21 cellular contexts compared by ENCODE assay signal in genomic region chr13:30520571-30520970, GRCh38. TPM values are rescaled to one million over a fixed set of nuclear protein-coding genes. Genes with fewer than 3 reads are reported as not detected.
DNase-seq lines count a peak whose midpoint lies in the region; ATAC-seq, FAIRE-seq and TF ChIP-seq lines count a peak whose summit lies in the region.
"Had no signal": no experiment of that assay in that cellular context is flagged by ENCODE, and none has a peak within 500 bp of the region (broad histone marks: within the 10 kb centered on the region; RNA-seq: fewer than 3 reads in every experiment).

No MANE protein-coding gene starts in this region.

- no peak overlapping the region for H2AFZ ChIP-seq in astrocyte (ENCODE audit: low read depth, low read length)
- H2AFZ ChIP-seq: PC-9 had no signal

- no peak overlapping the region for H3K9ac ChIP-seq in astrocyte (ENCODE audit: low read length)

- H3K9me3 ChIP-seq in astrocyte (ENCODE audit: insufficient read depth, low read depth, low read length), result no peaks in the 10 kb centered on the region
- H3K9me3 ChIP-seq: ascending aorta, prostate gland had no signal

- no peaks in the 10 kb centered on the region for H3K9me3 Mint-ChIP-seq in HFFc6
- no peaks in the 10 kb centered on the region for H3K9me3 Mint-ChIP-seq in astrocyte (ENCODE audit: unreplicated experiment)
- no peaks in the 10 kb centered on the region for H3K9me3 Mint-ChIP-seq in stimulated activated memory B cell treated with anti-CD40 and anti-IgM and Interleukin-4, amounts not matched to agents 10 μg/mL and 1 μg/mL and 100 μg/mL, for 72 hours
- H3K9me3 Mint-ChIP-seq: stimulated activated naive CD8-positive, alpha-beta T cell treated with anti-CD3 and anti-CD28 coated beads, Interleukin-15, amount 100 ng/mL, for 72 hours had no signal

- FAIRE-seq in astrocyte (lab: Jason Lieb, UNC), result no peak
- FAIRE-seq: urothelium cell line had no signal

- H3K27me3 ChIP-seq in astrocyte (ENCODE audit: insufficient read depth, low read length) (no peaks in the 10 kb centered on the region), foreskin keratinocyte (peaks cover 5% of the 10 kb centered on the region)
- H3K27me3 ChIP-seq: ascending aorta had no signal

- no peak for TF ChIP-seq CTCF in HFFc6 (IDR thresholded peaks at IDR 0.05)
- TF ChIP-seq CTCF in astrocyte (IDR thresholded peaks at IDR 0.05; ENCODE audit: insufficient read depth, low read depth, low read length), result no peak
- TF ChIP-seq CTCF in foreskin keratinocyte (conservative IDR thresholded peaks at IDR 0.05), result no peak

- DNase-seq in AG08395 (ENCODE audit: low spot score) (peak; percentile 58), HFFc6 (peak; percentile 80), astrocyte (ENCODE audit: low read depth) (peak; percentile 67), foreskin keratinocyte (peak; percentile 18 to 59), RPMI8226 (no peak), mucosa of gallbladder (ENCODE audit: low spot score) (no peak)
- DNase-seq in stimulated activated CD4-positive, alpha-beta T cell treated with anti-CD3 and anti-CD28 coated beads, Interleukin-4, amount 100 ng/mL, for 24 hours, result no peak
- DNase-seq: activated CD4-positive, CD25-positive, alpha-beta regulatory T cell; activated CD8-positive, alpha-beta memory T cell treated with anti-CD3 and anti-CD28 coated beads, Interleukin-2, amount 10 ng/mL, durations not matched to agents 7 days and 5 days; activated effector memory CD4-positive, alpha-beta T cell treated with anti-CD3 and anti-CD28 coated beads, Interleukin-2, amount 50 U/mL, for 16 hours; AML-193; Karpas-422; left ventricle myocardium superior; NCI-H187; NCI-H510A treated with DMSO at 0.1 percent for 48 hours; PC-9; stimulated activated naive CD8-positive, alpha-beta T cell treated with anti-CD3 and anti-CD28 coated beads, Interleukin-15, amount 100 ng/mL, for 72 hours had no signal

- no peak overlapping the region for H3K4me3 ChIP-seq in astrocyte (ENCODE audit: insufficient read depth, low read depth, low read length)
- H3K4me3 ChIP-seq: ascending aorta, PC-9, prostate gland had no signal

- H3K4me1 ChIP-seq in astrocyte (ENCODE audit: insufficient read depth, low read length) (no peaks in the 10 kb centered on the region), foreskin keratinocyte (no peaks in the 10 kb centered on the region)
- H3K4me1 ChIP-seq: ascending aorta, prostate gland had no signal

- no peaks in the 10 kb centered on the region for H3K36me3 Mint-ChIP-seq in HFFc6 (ENCODE audit: low read depth)
- no peaks in the 10 kb centered on the region for H3K36me3 Mint-ChIP-seq in astrocyte (ENCODE audit: low read depth, unreplicated experiment)
- H3K36me3 Mint-ChIP-seq in stimulated activated memory B cell treated with anti-CD40 and anti-IgM and Interleukin-4, amounts not matched to agents 10 μg/mL and 1 μg/mL and 100 μg/mL, for 72 hours, result no peaks in the 10 kb centered on the region
- H3K36me3 Mint-ChIP-seq: activated CD8-positive, alpha-beta memory T cell treated with anti-CD3 and anti-CD28 coated beads, Interleukin-2, amount 10 ng/mL, durations not matched to agents 7 days and 5 days had no signal

- H3K27ac ChIP-seq in astrocyte (ENCODE audit: low read depth, low read length), result no peak overlapping the region
- no peak overlapping the region for H3K27ac ChIP-seq in foreskin keratinocyte
- H3K27ac ChIP-seq: ascending aorta, PC-9, prostate gland had no signal

- H3K4me3 Mint-ChIP-seq in HFFc6 (peak overlapping the region; percentile 32; the same call in 1 of the 2 replicates), astrocyte (ENCODE audit: unreplicated experiment) (no peak overlapping the region)
- no peak overlapping the region for H3K4me3 Mint-ChIP-seq in stimulated activated memory B cell treated with anti-CD40 and anti-IgM and Interleukin-4, amounts not matched to agents 10 μg/mL and 1 μg/mL and 100 μg/mL, for 72 hours
- H3K4me3 Mint-ChIP-seq: activated CD8-positive, alpha-beta memory T cell treated with anti-CD3 and anti-CD28 coated beads, Interleukin-2, amount 10 ng/mL, durations not matched to agents 7 days and 5 days; stimulated activated naive CD8-positive, alpha-beta T cell treated with anti-CD3 and anti-CD28 coated beads, Interleukin-15, amount 100 ng/mL, for 72 hours had no signal

- ATAC-seq in foreskin keratinocyte, result peak; percentile 77
- ATAC-seq in stimulated activated memory B cell treated with anti-CD40 and anti-IgM and Interleukin-4, amounts not matched to agents 10 μg/mL and 1 μg/mL and 100 μg/mL, for 72 hours, result no peak
- ATAC-seq: activated CD8-positive, alpha-beta memory T cell treated with anti-CD3 and anti-CD28 coated beads, Interleukin-2, amount 10 ng/mL, durations not matched to agents 7 days and 5 days; left ventricle myocardium superior; stimulated activated naive CD8-positive, alpha-beta T cell treated with anti-CD3 and anti-CD28 coated beads, Interleukin-15, amount 100 ng/mL, for 72 hours had no signal

- H3K27ac Mint-ChIP-seq in HFFc6 (peak overlapping the region; percentile 77), astrocyte (ENCODE audit: unreplicated experiment) (peak overlapping the region; percentile 47)
- H3K27ac Mint-ChIP-seq in stimulated activated memory B cell treated with anti-CD40 and anti-IgM and Interleukin-4, amounts not matched to agents 10 μg/mL and 1 μg/mL and 100 μg/mL, for 72 hours, result no peak overlapping the region
- H3K27ac Mint-ChIP-seq: activated CD8-positive, alpha-beta memory T cell treated with anti-CD3 and anti-CD28 coated beads, Interleukin-2, amount 10 ng/mL, durations not matched to agents 7 days and 5 days; stimulated activated naive CD8-positive, alpha-beta T cell treated with anti-CD3 and anti-CD28 coated beads, Interleukin-15, amount 100 ng/mL, for 72 hours had no signal

- peak overlapping the region; percentile 18 for H3K4me2 ChIP-seq in astrocyte (ENCODE audit: low read length)
- H3K4me2 ChIP-seq: PC-9 had no signal

- H4K20me1 ChIP-seq in astrocyte (ENCODE audit: insufficient read depth, low read length), result no peaks in the 10 kb centered on the region

- H3K27me3 Mint-ChIP-seq in HFFc6 (ENCODE audit: insufficient read depth), result no peaks in the 10 kb centered on the region
- H3K27me3 Mint-ChIP-seq in astrocyte (ENCODE audit: low read depth, unreplicated experiment), result no peaks in the 10 kb centered on the region
- H3K27me3 Mint-ChIP-seq in stimulated activated memory B cell treated with anti-CD40 and anti-IgM and Interleukin-4, amounts not matched to agents 10 μg/mL and 1 μg/mL and 100 μg/mL, for 72 hours, result no peaks in the 10 kb centered on the region
- H3K27me3 Mint-ChIP-seq: stimulated activated naive CD8-positive, alpha-beta T cell treated with anti-CD3 and anti-CD28 coated beads, Interleukin-15, amount 100 ng/mL, for 72 hours had no signal

- H3K4me1 Mint-ChIP-seq in HFFc6 (ENCODE audit: low read depth), result peaks cover 13% of the 10 kb centered on the region
- peaks cover 2% of the 10 kb centered on the region for H3K4me1 Mint-ChIP-seq in astrocyte (ENCODE audit: low read depth, unreplicated experiment)
- no peaks in the 10 kb centered on the region for H3K4me1 Mint-ChIP-seq in stimulated activated memory B cell treated with anti-CD40 and anti-IgM and Interleukin-4, amounts not matched to agents 10 μg/mL and 1 μg/mL and 100 μg/mL, for 72 hours

- no peaks in the 10 kb centered on the region for H3K36me3 ChIP-seq in astrocyte (ENCODE audit: insufficient read depth, low read length)
- H3K36me3 ChIP-seq: ascending aorta, prostate gland had no signal

- H3K79me2 ChIP-seq in astrocyte (ENCODE audit: insufficient read depth, low read length), result no peaks in the 10 kb centered on the region

RNA-seq across cellular contexts. Expression of gene HMGB1, which starts 54.8 kb away (rescaled TPM):
- 100 to 1,000 TPM; 259 to 434 (median 377) TPM for total RNA-seq in HFFc6 (2021; fragmentation: NEBNext Ultra II Directional; extraction: Animal tissue kit (Norgen Biotek cat#: 25700))
- total RNA-seq in astrocyte (177 and 200 TPM in 2 replicates), foreskin keratinocyte (501 and 571 TPM in 2 replicates), mucosa of gallbladder (205 TPM)
- 415 and 516 TPM in 2 replicates for polyA plus RNA-seq in foreskin keratinocyte

Comparison
In these comparisons a context has a peak if more than half of its experiments do, and no peak if none do; other contexts are left out.
1. DNase-seq: peak in AG08395 (single experiment), HFFc6 (single experiment), astrocyte (single experiment) and foreskin keratinocyte (2 of 2); none in RPMI8226 (single experiment), stimulated activated CD4-positive, alpha-beta T cell treated with anti-CD3 and anti-CD28 coated beads, Interleukin-4, amount 100 ng/mL, for 24 hours (single experiment) and mucosa of gallbladder (single experiment).